ENCODE assay signal across 1 cellular context in the genomic region with DNA sequence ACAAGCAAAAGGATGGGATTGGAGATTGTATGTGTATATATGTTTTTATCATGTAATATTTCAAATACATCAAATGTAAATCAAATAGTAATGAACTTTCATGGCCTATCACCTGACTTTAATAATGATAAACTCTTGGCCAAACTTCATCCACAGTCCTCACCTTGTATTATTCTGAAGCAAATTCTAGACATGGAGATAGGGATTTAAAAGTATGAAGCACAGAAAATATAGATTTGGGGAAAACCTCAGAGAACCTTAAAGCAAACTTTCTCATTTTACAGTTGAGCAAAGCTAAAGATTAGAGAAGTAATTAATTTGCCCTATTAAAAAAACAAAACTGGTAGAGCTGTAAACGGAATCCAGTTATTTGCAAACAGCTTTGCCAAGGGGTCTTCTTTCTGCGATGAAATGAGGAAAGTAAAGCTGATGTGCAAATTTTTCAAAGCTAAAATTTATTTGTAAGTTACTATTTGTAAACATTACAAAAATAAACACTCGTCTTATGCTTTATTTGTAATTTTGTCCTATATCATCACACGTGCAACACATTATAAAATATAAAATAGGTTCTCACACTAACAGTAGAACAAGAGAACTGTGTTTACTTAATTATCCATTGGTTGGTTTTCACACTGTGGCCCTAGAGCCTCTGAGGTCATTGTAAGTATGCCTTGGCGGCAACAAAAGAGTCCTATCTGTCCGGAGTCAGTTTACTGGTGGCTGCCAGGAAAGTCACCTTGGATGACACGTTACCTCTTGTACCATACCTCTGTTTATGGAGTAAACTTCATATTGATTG.
TF ChIP-seq lines count a peak whose summit lies in the region.

No MANE protein-coding gene starts in this region.

TF ChIP-seq in K562, 482 proteins besides CTCF, POLR2A, EP300 and RAD21 (continued from another document):
- TF ChIP-seq, protein P1, sequence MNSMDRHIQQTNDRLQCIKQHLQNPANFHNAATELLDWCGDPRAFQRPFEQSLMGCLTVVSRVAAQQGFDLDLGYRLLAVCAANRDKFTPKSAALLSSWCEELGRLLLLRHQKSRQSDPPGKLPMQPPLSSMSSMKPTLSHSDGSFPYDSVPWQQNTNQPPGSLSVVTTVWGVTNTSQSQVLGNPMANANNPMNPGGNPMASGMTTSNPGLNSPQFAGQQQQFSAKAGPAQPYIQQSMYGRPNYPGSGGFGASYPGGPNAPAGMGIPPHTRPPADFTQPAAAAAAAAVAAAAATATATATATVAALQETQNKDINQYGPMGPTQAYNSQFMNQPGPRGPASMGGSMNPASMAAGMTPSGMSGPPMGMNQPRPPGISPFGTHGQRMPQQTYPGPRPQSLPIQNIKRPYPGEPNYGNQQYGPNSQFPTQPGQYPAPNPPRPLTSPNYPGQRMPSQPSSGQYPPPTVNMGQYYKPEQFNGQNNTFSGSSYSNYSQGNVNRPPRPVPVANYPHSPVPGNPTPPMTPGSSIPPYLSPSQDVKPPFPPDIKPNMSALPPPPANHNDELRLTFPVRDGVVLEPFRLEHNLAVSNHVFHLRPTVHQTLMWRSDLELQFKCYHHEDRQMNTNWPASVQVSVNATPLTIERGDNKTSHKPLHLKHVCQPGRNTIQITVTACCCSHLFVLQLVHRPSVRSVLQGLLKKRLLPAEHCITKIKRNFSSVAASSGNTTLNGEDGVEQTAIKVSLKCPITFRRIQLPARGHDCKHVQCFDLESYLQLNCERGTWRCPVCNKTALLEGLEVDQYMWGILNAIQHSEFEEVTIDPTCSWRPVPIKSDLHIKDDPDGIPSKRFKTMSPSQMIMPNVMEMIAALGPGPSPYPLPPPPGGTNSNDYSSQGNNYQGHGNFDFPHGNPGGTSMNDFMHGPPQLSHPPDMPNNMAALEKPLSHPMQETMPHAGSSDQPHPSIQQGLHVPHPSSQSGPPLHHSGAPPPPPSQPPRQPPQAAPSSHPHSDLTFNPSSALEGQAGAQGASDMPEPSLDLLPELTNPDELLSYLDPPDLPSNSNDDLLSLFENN (IDR thresholded peaks at IDR 0.05; ENCODE audit: low read depth in 2 of 2, low read length in 2 of 2), result 0 out of 4 replicates have a peak, but pooled peaks of 1 of the 2 experiments have one; percentile 37
- TF ChIP-seq, protein P2, sequence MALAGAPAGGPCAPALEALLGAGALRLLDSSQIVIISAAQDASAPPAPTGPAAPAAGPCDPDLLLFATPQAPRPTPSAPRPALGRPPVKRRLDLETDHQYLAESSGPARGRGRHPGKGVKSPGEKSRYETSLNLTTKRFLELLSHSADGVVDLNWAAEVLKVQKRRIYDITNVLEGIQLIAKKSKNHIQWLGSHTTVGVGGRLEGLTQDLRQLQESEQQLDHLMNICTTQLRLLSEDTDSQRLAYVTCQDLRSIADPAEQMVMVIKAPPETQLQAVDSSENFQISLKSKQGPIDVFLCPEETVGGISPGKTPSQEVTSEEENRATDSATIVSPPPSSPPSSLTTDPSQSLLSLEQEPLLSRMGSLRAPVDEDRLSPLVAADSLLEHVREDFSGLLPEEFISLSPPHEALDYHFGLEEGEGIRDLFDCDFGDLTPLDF (CRISPR knock-in tag; IDR thresholded peaks at IDR 0.05), result no peak
- TF ChIP-seq, protein P3, sequence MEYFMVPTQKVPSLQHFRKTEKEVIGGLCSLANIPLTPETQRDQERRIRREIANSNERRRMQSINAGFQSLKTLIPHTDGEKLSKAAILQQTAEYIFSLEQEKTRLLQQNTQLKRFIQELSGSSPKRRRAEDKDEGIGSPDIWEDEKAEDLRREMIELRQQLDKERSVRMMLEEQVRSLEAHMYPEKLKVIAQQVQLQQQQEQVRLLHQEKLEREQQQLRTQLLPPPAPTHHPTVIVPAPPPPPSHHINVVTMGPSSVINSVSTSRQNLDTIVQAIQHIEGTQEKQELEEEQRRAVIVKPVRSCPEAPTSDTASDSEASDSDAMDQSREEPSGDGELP (CRISPR knock-in tag; IDR thresholded peaks at IDR 0.05; ENCODE audit: borderline replicate concordance), result no peak
- no peak for TF ChIP-seq PHF20 (IDR thresholded peaks at IDR 0.05; ENCODE audit: partially characterized antibody)
- peak; percentile 24; the same call in 1 of the 2 replicates for TF ChIP-seq ZEB2 (IDR thresholded peaks at IDR 0.05)
- peak; percentile 88 for TF ChIP-seq TBP (optimal IDR thresholded peaks at IDR 0.05; ENCODE audit: low read depth, low read length)
- 0 out of 2 replicates have a peak, but pooled peaks have one; percentile 8 for TF ChIP-seq ZNF197 (CRISPR knock-in tag; IDR thresholded peaks at IDR 0.05; ENCODE audit: low read depth)
- peak; percentile 35 for TF ChIP-seq CHD4 (IDR thresholded peaks at IDR 0.05; ENCODE audit: insufficient read depth, insufficient replicate concordance, low read depth, low read length, poor library complexity, severe bottlenecking)
- TF ChIP-seq, protein P4, sequence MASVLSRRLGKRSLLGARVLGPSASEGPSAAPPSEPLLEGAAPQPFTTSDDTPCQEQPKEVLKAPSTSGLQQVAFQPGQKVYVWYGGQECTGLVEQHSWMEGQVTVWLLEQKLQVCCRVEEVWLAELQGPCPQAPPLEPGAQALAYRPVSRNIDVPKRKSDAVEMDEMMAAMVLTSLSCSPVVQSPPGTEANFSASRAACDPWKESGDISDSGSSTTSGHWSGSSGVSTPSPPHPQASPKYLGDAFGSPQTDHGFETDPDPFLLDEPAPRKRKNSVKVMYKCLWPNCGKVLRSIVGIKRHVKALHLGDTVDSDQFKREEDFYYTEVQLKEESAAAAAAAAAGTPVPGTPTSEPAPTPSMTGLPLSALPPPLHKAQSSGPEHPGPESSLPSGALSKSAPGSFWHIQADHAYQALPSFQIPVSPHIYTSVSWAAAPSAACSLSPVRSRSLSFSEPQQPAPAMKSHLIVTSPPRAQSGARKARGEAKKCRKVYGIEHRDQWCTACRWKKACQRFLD (CRISPR knock-in tag; IDR thresholded peaks at IDR 0.05), result 0 out of 2 replicates have a peak, but pooled peaks have one; percentile 5
